ENCODE assay signal across 18 cellular contexts in genomic region chr12:120771097-120771496, GRCh38. TPM values are rescaled to one million over a fixed set of nuclear protein-coding genes. Genes with fewer than 3 reads are reported as not detected.
DNase-seq lines count a peak whose midpoint lies in the region; ATAC-seq and TF ChIP-seq lines count a peak whose summit lies in the region.
"Had no signal": no experiment of that assay in that cellular context is flagged by ENCODE, and none has a peak within 500 bp of the region (broad histone marks: within the 10 kb centered on the region; RNA-seq: fewer than 3 reads in every experiment).

No MANE protein-coding gene starts in this region.

- no peaks in the 10 kb centered on the region for H3K9me3 Mint-ChIP-seq in activated T-cell treated with anti-CD3 and anti-CD28 coated beads, Interleukin-2, amount 50 U/mL, for 72 hours
- no peaks in the 10 kb centered on the region for H3K9me3 Mint-ChIP-seq in activated T-cell treated with anti-CD3 and anti-CD28 coated beads, Interleukin-2, amount 50 U/mL, for 4 hours
- no peaks in the 10 kb centered on the region for H3K9me3 Mint-ChIP-seq in activated T-helper 2 cell treated with anti-CD3 and anti-CD28 coated beads, Interferon-gamma antibody, Interleukin-2, Interleukin-4, amounts not matched to agents 10 μg/mL and 5 μg/mL and 100 μg/mL, durations not matched to agents 14 hours and 24 hours and 36 hours
- H3K9me3 Mint-ChIP-seq in stimulated activated memory B cell treated with anti-CD40 and anti-IgM and Interleukin-4, amounts not matched to agents 10 μg/mL and 1 μg/mL and 100 μg/mL, for 72 hours, result no peaks in the 10 kb centered on the region
- H3K9me3 Mint-ChIP-seq: HFFc6 had no signal

- no peaks in the 10 kb centered on the region for H3K27me3 Mint-ChIP-seq in activated T-cell treated with anti-CD3 and anti-CD28 coated beads, Interleukin-2, amount 50 U/mL, for 72 hours (ENCODE audit: low read depth)
- H3K27me3 Mint-ChIP-seq in activated T-cell treated with anti-CD3 and anti-CD28 coated beads, Interleukin-2, amount 50 U/mL, for 4 hours (ENCODE audit: low read depth), result no peaks in the 10 kb centered on the region
- no peaks in the 10 kb centered on the region for H3K27me3 Mint-ChIP-seq in activated T-helper 2 cell treated with anti-CD3 and anti-CD28 coated beads, Interferon-gamma antibody, Interleukin-2, Interleukin-4, amounts not matched to agents 10 μg/mL and 5 μg/mL and 100 μg/mL, durations not matched to agents 14 hours and 24 hours and 36 hours (ENCODE audit: low read depth)
- H3K27me3 Mint-ChIP-seq in stimulated activated memory B cell treated with anti-CD40 and anti-IgM and Interleukin-4, amounts not matched to agents 10 μg/mL and 1 μg/mL and 100 μg/mL, for 72 hours, result no peaks in the 10 kb centered on the region

- TF ChIP-seq CTCF in psoas muscle (IDR thresholded peaks at IDR 0.05), result no peak

- H3K4me2 ChIP-seq in mesenchymal stem cell (ENCODE audit: low read length, poor library complexity, severe bottlenecking), result peak overlapping the region; percentile 36
- H3K4me2 ChIP-seq: BLaER1 had no signal

- H3K36me3 Mint-ChIP-seq in activated T-cell treated with anti-CD3 and anti-CD28 coated beads, Interleukin-2, amount 50 U/mL, for 72 hours (ENCODE audit: insufficient read depth in 2 of 2), result peaks cover 4 to 7% of the 10 kb centered on the region in 2 donors
- peaks cover 46% of the 10 kb centered on the region for H3K36me3 Mint-ChIP-seq in activated T-cell treated with anti-CD3 and anti-CD28 coated beads, Interleukin-2, amount 50 U/mL, for 4 hours (ENCODE audit: insufficient read depth)
- H3K36me3 Mint-ChIP-seq in activated T-helper 2 cell treated with anti-CD3 and anti-CD28 coated beads, Interferon-gamma antibody, Interleukin-2, Interleukin-4, amounts not matched to agents 10 μg/mL and 5 μg/mL and 100 μg/mL, durations not matched to agents 14 hours and 24 hours and 36 hours (ENCODE audit: low read depth), result peaks cover 45% of the 10 kb centered on the region
- H3K36me3 Mint-ChIP-seq in stimulated activated memory B cell treated with anti-CD40 and anti-IgM and Interleukin-4, amounts not matched to agents 10 μg/mL and 1 μg/mL and 100 μg/mL, for 72 hours, result peaks cover 60% of the 10 kb centered on the region

- no peak for ATAC-seq in activated T-cell treated with anti-CD3 and anti-CD28 coated beads, Interleukin-2, amount 50 U/mL, for 72 hours (replicated peaks in 1 of 2)
- ATAC-seq in activated T-cell treated with anti-CD3 and anti-CD28 coated beads, Interleukin-2, amount 50 U/mL, for 4 hours, result no peak
- no peak for ATAC-seq in stimulated activated memory B cell treated with anti-CD40 and anti-IgM and Interleukin-4, amounts not matched to agents 10 μg/mL and 1 μg/mL and 100 μg/mL, for 72 hours
- ATAC-seq in aorta (ENCODE audit: low FRiP score) (no peak), psoas muscle (no peak)
- ATAC-seq: left lobe of liver, right cardiac atrium had no signal

- peak overlapping the region; percentile 51 for H3K27ac Mint-ChIP-seq in activated T-cell treated with anti-CD3 and anti-CD28 coated beads, Interleukin-2, amount 50 U/mL, for 72 hours
- H3K27ac Mint-ChIP-seq in activated T-helper 2 cell treated with anti-CD3 and anti-CD28 coated beads, Interferon-gamma antibody, Interleukin-2, Interleukin-4, amounts not matched to agents 10 μg/mL and 5 μg/mL and 100 μg/mL, durations not matched to agents 14 hours and 24 hours and 36 hours, result peak overlapping the region; percentile 3
- peak overlapping the region; percentile 35 for H3K27ac Mint-ChIP-seq in stimulated activated memory B cell treated with anti-CD40 and anti-IgM and Interleukin-4, amounts not matched to agents 10 μg/mL and 1 μg/mL and 100 μg/mL, for 72 hours
- H3K27ac Mint-ChIP-seq: HFFc6 had no signal

- H3K4me3 ChIP-seq in mesenchymal stem cell (ENCODE audit: insufficient read depth in 1 of 2, low read depth in 1 of 2, low read length in 2 of 2) (no peak overlapping the region), aorta (ENCODE audit: low read length in 2 of 2) (no peak overlapping the region), psoas muscle (no peak overlapping the region)
- H3K4me3 ChIP-seq: BLaER1 had no signal

- peaks cover 22% of the 10 kb centered on the region for H3K4me1 Mint-ChIP-seq in activated T-cell treated with anti-CD3 and anti-CD28 coated beads, Interleukin-2, amount 50 U/mL, for 72 hours (ENCODE audit: low read depth)
- peaks cover 18% of the 10 kb centered on the region for H3K4me1 Mint-ChIP-seq in activated T-cell treated with anti-CD3 and anti-CD28 coated beads, Interleukin-2, amount 50 U/mL, for 4 hours (ENCODE audit: low read depth)
- H3K4me1 Mint-ChIP-seq in activated T-helper 2 cell treated with anti-CD3 and anti-CD28 coated beads, Interferon-gamma antibody, Interleukin-2, Interleukin-4, amounts not matched to agents 10 μg/mL and 5 μg/mL and 100 μg/mL, durations not matched to agents 14 hours and 24 hours and 36 hours (ENCODE audit: low read depth), result peaks cover 25% of the 10 kb centered on the region
- H3K4me1 Mint-ChIP-seq in stimulated activated memory B cell treated with anti-CD40 and anti-IgM and Interleukin-4, amounts not matched to agents 10 μg/mL and 1 μg/mL and 100 μg/mL, for 72 hours, result peaks cover 31% of the 10 kb centered on the region

- WGBS in mesenchymal stem cell, result 93% methylated on average over 11 of the region's 11 CpGs
- WGBS in aorta, 2 donors, result 77 to 79% methylated on average over 11 of the region's 11 CpGs
- WGBS in psoas muscle, 3 donors, result 84 to 86% (median 84%) methylated on average over 11 of the region's 11 CpGs

- no peak overlapping the region for H4K91ac ChIP-seq in mesenchymal stem cell (ENCODE audit: low read length)

- H2AK5ac ChIP-seq in mesenchymal stem cell (ENCODE audit: low read length, severe bottlenecking), result no peak overlapping the region

- no peak overlapping the region for H2BK5ac ChIP-seq in mesenchymal stem cell (ENCODE audit: low read depth, low read length, poor library complexity, severe bottlenecking)

- no peak overlapping the region for H3K14ac ChIP-seq in mesenchymal stem cell (ENCODE audit: low read length in 2 of 2)

- H3K79me1 ChIP-seq in mesenchymal stem cell (replicated peaks; ENCODE audit: low read length, poor library complexity, severe bottlenecking), result peaks cover 13% of the 10 kb centered on the region

- H3K18ac ChIP-seq in mesenchymal stem cell (ENCODE audit: low read depth in 1 of 2, low read length in 2 of 2), result no peak overlapping the region

- no peak overlapping the region for H3K27ac ChIP-seq in mesenchymal stem cell (ENCODE audit: low read length, poor library complexity, severe bottlenecking)
- no peak overlapping the region for H3K27ac ChIP-seq in aorta (ENCODE audit: low read depth in 1 of 2, low read length in 2 of 2)
- no peak overlapping the region for H3K27ac ChIP-seq in psoas muscle
- H3K27ac ChIP-seq: BLaER1, RWPE1 had no signal

- H3K23ac ChIP-seq in mesenchymal stem cell (ENCODE audit: low read length in 2 of 2), result no peak overlapping the region

- H3K4me1 ChIP-seq in mesenchymal stem cell (ENCODE audit: control insufficient read depth, insufficient read depth, low read depth, low read length), result peaks cover 16% of the 10 kb centered on the region
- no peaks in the 10 kb centered on the region for H3K4me1 ChIP-seq in aorta (ENCODE audit: control insufficient read depth in 1 of 2, insufficient read depth in 2 of 2, low read length in 2 of 2)
- H3K4me1 ChIP-seq in psoas muscle, result peaks cover 23% of the 10 kb centered on the region
- H3K4me1 ChIP-seq: BLaER1 had no signal

- DNase-seq in activated T-cell treated with anti-CD3 and anti-CD28 coated beads, Interleukin-2, amount 50 U/mL, for 72 hours, result no peak
- DNase-seq in activated T-cell treated with anti-CD3 and anti-CD28 coated beads, Interleukin-2, amount 50 U/mL, for 4 hours, result no peak
- DNase-seq in activated T-helper 2 cell treated with anti-CD3 and anti-CD28 coated beads, Interferon-gamma antibody, Interleukin-2, Interleukin-4, amounts not matched to agents 10 μg/mL and 5 μg/mL and 100 μg/mL, durations not matched to agents 14 hours and 24 hours and 36 hours (ENCODE audit: low spot score), result no peak
- no peak for DNase-seq in mesenchymal stem cell
- DNase-seq in SW 1271 (lab: John Stamatoyannopoulos, UW), result no peak
- DNase-seq in aorta, result no peak
- no peak for DNase-seq in psoas muscle
- DNase-seq: activated CD4-positive, alpha-beta T cell treated with anti-CD3 and anti-CD28 coated beads for 1 hour; activated CD8-positive, alpha-beta memory T cell treated with anti-CD3 and anti-CD28 coated beads, Interleukin-2, amount 50 U/mL, for 4 hours; HFFc6; IMR-90; NCI-H1436; occipital lobe; right cardiac atrium had no signal

- H3K4me3 Mint-ChIP-seq in activated T-cell treated with anti-CD3 and anti-CD28 coated beads, Interleukin-2, amount 50 U/mL, for 72 hours, result no peak overlapping the region
- H3K4me3 Mint-ChIP-seq in activated T-cell treated with anti-CD3 and anti-CD28 coated beads, Interleukin-2, amount 50 U/mL, for 4 hours, result no peak overlapping the region
- H3K4me3 Mint-ChIP-seq in activated T-helper 2 cell treated with anti-CD3 and anti-CD28 coated beads, Interferon-gamma antibody, Interleukin-2, Interleukin-4, amounts not matched to agents 10 μg/mL and 5 μg/mL and 100 μg/mL, durations not matched to agents 14 hours and 24 hours and 36 hours (ENCODE audit: low read depth), result no peak overlapping the region
- H3K4me3 Mint-ChIP-seq in stimulated activated memory B cell treated with anti-CD40 and anti-IgM and Interleukin-4, amounts not matched to agents 10 μg/mL and 1 μg/mL and 100 μg/mL, for 72 hours, result no peak overlapping the region
- H3K4me3 Mint-ChIP-seq: HFFc6 had no signal

- no peak overlapping the region for H3K4ac ChIP-seq in mesenchymal stem cell (ENCODE audit: low read depth in 1 of 2, low read length in 2 of 2)

- no peak overlapping the region for H3K9ac ChIP-seq in mesenchymal stem cell (ENCODE audit: low read length)
- H3K9ac ChIP-seq: BLaER1 had no signal

- no peaks in the 10 kb centered on the region for H3K9me3 ChIP-seq in mesenchymal stem cell (ENCODE audit: control insufficient read depth, low read length)
- H3K9me3 ChIP-seq in aorta (ENCODE audit: control insufficient read depth, low read length), result no peaks in the 10 kb centered on the region
- no peaks in the 10 kb centered on the region for H3K9me3 ChIP-seq in psoas muscle
- H3K9me3 ChIP-seq: BLaER1 had no signal

- no peaks in the 10 kb centered on the region for H3K27me3 ChIP-seq in mesenchymal stem cell (ENCODE audit: control insufficient read depth in 1 of 2, insufficient read depth in 1 of 2, low read length in 2 of 2)
- H3K27me3 ChIP-seq in aorta (ENCODE audit: control insufficient read depth in 1 of 2, insufficient read depth in 2 of 2, low read length in 1 of 2), result no peaks in the 10 kb centered on the region
- H3K27me3 ChIP-seq in psoas muscle (ENCODE audit: insufficient read depth in 3 of 3, low read length in 2 of 3), result no peaks in the 10 kb centered on the region
- H3K27me3 ChIP-seq: BLaER1 had no signal

- H2BK12ac ChIP-seq in mesenchymal stem cell (ENCODE audit: low read length in 2 of 2), result no peak overlapping the region

- no peak overlapping the region for H2BK15ac ChIP-seq in mesenchymal stem cell (ENCODE audit: low read depth, poor library complexity, severe bottlenecking)

- H2AFZ ChIP-seq in mesenchymal stem cell (ENCODE audit: low read depth, low read length), result no peak overlapping the region

- no peak overlapping the region for H2BK120ac ChIP-seq in mesenchymal stem cell (ENCODE audit: low read depth, low read length)

- H4K8ac ChIP-seq in mesenchymal stem cell (ENCODE audit: low read length), result no peak overlapping the region

- H3K36me3 ChIP-seq in mesenchymal stem cell (ENCODE audit: control insufficient read depth in 1 of 2, insufficient read depth in 2 of 2, low read depth in 1 of 2, low read length in 2 of 2), result peaks cover 31 to 68% of the 10 kb centered on the region in 2 experiments
- peaks cover 0 to 6% of the 10 kb centered on the region in 2 donors for H3K36me3 ChIP-seq in aorta (ENCODE audit: control insufficient read depth in 1 of 2, insufficient read depth in 2 of 2, low read length in 1 of 2)
- H3K36me3 ChIP-seq in psoas muscle (ENCODE audit: insufficient read depth in 1 of 2, low read depth in 1 of 2), result peaks cover 6 to 57% of the 10 kb centered on the region in 2 donors

- intact Hi-C loops in activated T-helper 2 cell treated with anti-CD3 and anti-CD28 coated beads, Interferon-gamma antibody, Interleukin-2, Interleukin-4, amounts not matched to agents 10 μg/mL and 5 μg/mL and 100 μg/mL, durations not matched to agents 14 hours and 24 hours and 36 hours (cut with micrococcal nuclease), result no loop called here
- intact Hi-C loops in aorta (cut with DNase I) (no loop called here), psoas muscle (cut with DNase I) (no loop called here)

RNA-seq across cellular contexts. Expression of gene ACADS, which starts 45.5 kb away (rescaled TPM):
- total RNA-seq in activated T-cell treated with anti-CD3 and anti-CD28 coated beads, Interleukin-2, amount 50 U/mL, for 72 hours, result 10 to 100 TPM; 17.8 to 20.0 TPM
- total RNA-seq in activated T-cell treated with anti-CD3 and anti-CD28 coated beads, Interleukin-2, amount 50 U/mL, for 4 hours, result 10 to 100 TPM; 13.3 to 13.8 (median 13.3) TPM
- 16.4 and 16.6 TPM in 2 replicates for total RNA-seq in activated T-helper 2 cell treated with anti-CD3 and anti-CD28 coated beads, Interferon-gamma antibody, Interleukin-2, Interleukin-4, amounts not matched to agents 10 μg/mL and 5 μg/mL and 100 μg/mL, durations not matched to agents 14 hours and 24 hours and 36 hours
- 3.6 TPM for polyA plus RNA-seq in mesenchymal stem cell (2013, experiment 1 of 2)
- polyA plus RNA-seq in mesenchymal stem cell (2013, experiment 2 of 2), result 3.7 TPM
- total RNA-seq in aorta (10 to 100 TPM; 11.3 to 15.6 TPM), psoas muscle (100 to 1,000 TPM in 2 of 4 donors, 10 to 100 TPM in 2; 81.9 to 109 (median 102) TPM)
- polyA plus RNA-seq in aorta (10 to 100 TPM; 29.2 to 36.9 TPM), psoas muscle (100 to 1,000 TPM; 106 to 120 (median 106) TPM)
